In genomic region chr7:155213385-155213784, GRCh38 we compare ENCODE assay signal across 14 cellular contexts.
DNase-seq lines count a peak whose midpoint lies in the region; ATAC-seq and TF ChIP-seq lines count a peak whose summit lies in the region.
"Had no signal": no experiment of that assay in that cellular context is flagged by ENCODE, and none has a peak within 500 bp of the region (broad histone marks: within the 10 kb centered on the region; RNA-seq: fewer than 3 reads in every experiment).

No MANE protein-coding gene starts in this region.

- H3K27ac ChIP-seq in brain microvascular endothelial cell = no peak overlapping the region
- H3K27ac ChIP-seq: colonic mucosa, HL-60 had no signal

- no peak overlapping the region for H3K4me3 ChIP-seq in brain microvascular endothelial cell (ENCODE audit: low read depth, low read length)
- H3K4me3 ChIP-seq: colonic mucosa had no signal

- no peaks in the 10 kb centered on the region for H3K36me3 ChIP-seq in brain microvascular endothelial cell (replicated peaks)
- H3K36me3 ChIP-seq: colonic mucosa had no signal

- peak; percentile 55 for DNase-seq in AG08396 (ENCODE audit: low spot score)
- peak; percentile 64 for DNase-seq in HT1080 (ENCODE audit: low read depth)
- DNase-seq in brain microvascular endothelial cell = peak; percentile 75
- DNase-seq in myocyte (ENCODE audit: low read depth) = peak; percentile 35
- no peak for DNase-seq in stimulated activated CD4-positive, alpha-beta T cell treated with anti-CD3 and anti-CD28 coated beads, Interleukin-4, amount 100 ng/mL, for 4 hours
- DNase-seq in DMS 273 (lab: John Stamatoyannopoulos, UW; ENCODE audit: unreplicated experiment) = no peak
- DNase-seq: activated naive CD8-positive, alpha-beta T cell treated with anti-CD3 and anti-CD28 coated beads, Interleukin-2, amount 10 ng/mL, durations not matched to agents 7 days and 5 days; C1 segment of cervical spinal cord; colonic mucosa; mesendoderm; NCI-H2029 treated with DMSO at 0.1 percent for 48 hours had no signal

- no peak for TF ChIP-seq CTCF in brain microvascular endothelial cell (IDR thresholded peaks at IDR 0.05; ENCODE audit: low read depth, low read length, missing control alignments)

- ATAC-seq in HG02642 (IDR thresholded peaks at IDR 0.05; ENCODE audit: poor library complexity, unreplicated experiment) = no peak
- ATAC-seq in HG03442 (IDR thresholded peaks at IDR 0.05; ENCODE audit: unreplicated experiment) = no peak

- H3K27me3 ChIP-seq in brain microvascular endothelial cell (replicated peaks) = no peaks in the 10 kb centered on the region

- in situ Hi-C loops in brain microvascular endothelial cell (cut with HindIII; ENCODE audit: low pct_ligation_motif_present, low sequenced_read_pairs) = no loop called here

Comparison
In these comparisons a context has a peak if more than half of its experiments do, and no peak if none do; other contexts are left out.
1. DNase-seq: peak in AG08396 (single experiment), HT1080 (single experiment), brain microvascular endothelial cell (single experiment) and myocyte (single experiment); none in stimulated activated CD4-positive, alpha-beta T cell treated with anti-CD3 and anti-CD28 coated beads, Interleukin-4, amount 100 ng/mL, for 4 hours (0 of 2) and DMS 273 (single experiment).